Comparison of ENCODE assay signal across 8 cellular contexts in genomic region chr11:113773416-113774173, GRCh38. TPM values are rescaled to one million over a fixed set of nuclear protein-coding genes. Genes with fewer than 3 reads are reported as not detected.
DNase-seq lines count a peak whose midpoint lies in the region; ATAC-seq and FAIRE-seq lines count a peak whose summit lies in the region.

Gene ZW10 (minus strand): TSS chr11:113773692. CDS start chr11:113773666, 26 bp downstream.

- H3K36me3 Mint-ChIP-seq in effector memory CD8-positive, alpha-beta T cell (ENCODE audit: insufficient read depth), result peaks cover 22% of the 10 kb centered on the region

- in situ Hi-C loops in Caki2 (cut with HindIII; ENCODE audit: low pct_unique_long_range_greater_than_20kb, low sequenced_read_pairs), result no loop called here

- peak; percentile 89 for DNase-seq in Caki2 (ENCODE audit: low read depth)
- peak; percentile 89 for DNase-seq in HTR-8/SVneo (ENCODE audit: insufficient read length, low spot score)
- DNase-seq in NOMO-1 treated with DMSO at 0.1 percent for 48 hours (lab: John Stamatoyannopoulos, UW; ENCODE audit: unreplicated experiment), result peak; percentile 93
- DNase-seq in activated CD8-positive, alpha-beta memory T cell treated with anti-CD3 and anti-CD28 coated beads for 4 hours (ENCODE audit: low read depth in 2 of 2), result peak; percentile 82 to 85
- peak; percentile 90 to 92 (median 91) for DNase-seq in effector memory CD8-positive, alpha-beta T cell
- DNase-seq in medulla oblongata (ENCODE audit: extremely low spot score), result peak; percentile 98
- DNase-seq in stimulated activated CD8-positive, alpha-beta memory T cell treated with anti-CD3 and anti-CD28 coated beads, Interleukin-12 subunit alpha, Interleukin-12 subunit beta, amount 100 ng/mL, for 1 hour (ENCODE audit: low read depth), result peak; percentile 86

- H3K4me3 Mint-ChIP-seq in effector memory CD8-positive, alpha-beta T cell, result peak within 1 kb of the TSS; percentile 98 to 100

- H3K27me3 Mint-ChIP-seq in effector memory CD8-positive, alpha-beta T cell, result peaks cover 0 to 9% of the 10 kb centered on the region in 2 donors

- H3K9me3 Mint-ChIP-seq in effector memory CD8-positive, alpha-beta T cell, result no peaks in the 10 kb centered on the region

- H3K27ac Mint-ChIP-seq in effector memory CD8-positive, alpha-beta T cell, result peak within 1 kb of the TSS; percentile 93 to 98

- ATAC-seq in GM21367 (IDR thresholded peaks at IDR 0.05; ENCODE audit: unreplicated experiment), result peak; percentile 97
- ATAC-seq in effector memory CD8-positive, alpha-beta T cell (replicated peaks), result peak; percentile 97

- peaks cover 13 to 18% of the 10 kb centered on the region in 2 donors for H3K4me1 Mint-ChIP-seq in effector memory CD8-positive, alpha-beta T cell (ENCODE audit: low read depth in 2 of 2)

- FAIRE-seq in HTR-8/SVneo (lab: Jason Lieb, UNC), result peak; percentile 90

RNA-seq across cellular contexts. Expression of gene ZW10, which starts in this region (rescaled TPM):
- total RNA-seq in Caki2 (2014; rRNA removed; shearing (Covaris generic); ENCODE audit: low replicate concordance), result 9.9 and 12.7 TPM in 2 replicates

Comparison
In these comparisons a context has a peak if more than half of its experiments do, and no peak if none do; other contexts are left out.
1. Peak in every context shown above with its lines: DNase-seq and ATAC-seq.